ENCODE assay signal across 9 cellular contexts in genomic region chr4:145830699-145831098, GRCh38.
DNase-seq lines count a peak whose midpoint lies in the region; ATAC-seq and TF ChIP-seq lines count a peak whose summit lies in the region.
"Had no signal": no experiment of that assay in that cellular context is flagged by ENCODE, and none has a peak within 500 bp of the region (broad histone marks: within the 10 kb centered on the region; RNA-seq: fewer than 3 reads in every experiment).

No MANE protein-coding gene starts in this region.

- peaks cover 26% of the 10 kb centered on the region for H3K36me3 Mint-ChIP-seq in CD8-positive, alpha-beta T cell

- no peak overlapping the region for H3K27ac ChIP-seq in CD8-positive, alpha-beta T cell (ENCODE audit: low read depth, low read length)

- H3K9me3 ChIP-seq in CD8-positive, alpha-beta T cell (ENCODE audit: low read length), result no peaks in the 10 kb centered on the region
- no peaks in the 10 kb centered on the region for H3K9me3 ChIP-seq in HAP-1

- no peaks in the 10 kb centered on the region for H3K36me3 ChIP-seq in CD8-positive, alpha-beta T cell (ENCODE audit: insufficient read depth, low read length)
- no peaks in the 10 kb centered on the region for H3K36me3 ChIP-seq in HAP-1 (replicated peaks)

- ATAC-seq in CD8-positive, alpha-beta T cell, result no peak
- peak; percentile 49 for ATAC-seq in GM19438 (IDR thresholded peaks at IDR 0.05; ENCODE audit: low read depth, unreplicated experiment)
- peak; percentile 48 for ATAC-seq in HG03066 (IDR thresholded peaks at IDR 0.05; ENCODE audit: low read depth, unreplicated experiment)

- intact Hi-C loops in CD8-positive, alpha-beta T cell (cut with DNase I, micrococcal nuclease), result no loop called here
- intact Hi-C loops in cardiac septum (cut with DNase I), result no loop called here

- POLR2A ChIA-PET in CD8-positive, alpha-beta T cell (lab: Charles Lee), result interaction anchor here (0.5 kb wide), 1 partner anchor 107 kb away, joined by 3 read pairs; no protein-coding TSS in a partner anchor

- CTCF ChIA-PET in CD8-positive, alpha-beta T cell (lab: Charles Lee), result interaction anchor here (0.7 to 0.8 kb wide), 2 partner anchors 9 to 12 kb away, joined by 3 read pairs; no protein-coding TSS in a partner anchor

- no peak overlapping the region for H3K4me3 ChIP-seq in CD8-positive, alpha-beta T cell (ENCODE audit: low read depth, low read length)
- H3K4me3 ChIP-seq in HAP-1, result no peak overlapping the region

- H3K27me3 ChIP-seq in CD8-positive, alpha-beta T cell (ENCODE audit: insufficient read depth, low read length), result no peaks in the 10 kb centered on the region
- no peaks in the 10 kb centered on the region for H3K27me3 ChIP-seq in HAP-1 (ENCODE audit: low read depth)

- no peak overlapping the region for H3K4me3 Mint-ChIP-seq in CD8-positive, alpha-beta T cell

- peaks cover 16% of the 10 kb centered on the region for H3K4me1 ChIP-seq in CD8-positive, alpha-beta T cell (ENCODE audit: insufficient read depth, low read length)
- H3K4me1 ChIP-seq in HAP-1, result no peaks in the 10 kb centered on the region

- H3K27me3 Mint-ChIP-seq in CD8-positive, alpha-beta T cell (ENCODE audit: low read depth), result no peaks in the 10 kb centered on the region
- H3K27me3 Mint-ChIP-seq: activated naive CD4-positive, alpha-beta T cell treated with anti-CD3 and anti-CD28 coated beads, Interleukin-2, amount 50 U/mL, for 24 hours had no signal

- in situ Hi-C loops in HAP-1 (cut with MboI; ENCODE audit: low sequenced_read_pairs), result no loop called here

- no peak for DNase-seq in CD8-positive, alpha-beta T cell
- DNase-seq in RPMI8226 (peak; percentile 44), COR-L47 (lab: John Stamatoyannopoulos, UW) (no peak), dedifferentiated amniotic fluid mesenchymal stem cell (ENCODE audit: extremely low spot score) (no peak), cardiac septum (ENCODE audit: low spot score) (no peak), HAP-1 (ENCODE audit: low spot score in 2 of 2) (no peak)

- peaks cover 36% of the 10 kb centered on the region for H3K4me1 Mint-ChIP-seq in CD8-positive, alpha-beta T cell (ENCODE audit: low read depth)

- TF ChIP-seq CTCF in CD8-positive, alpha-beta T cell (IDR thresholded peaks at IDR 0.05), result no peak

- H3K9me3 Mint-ChIP-seq in CD8-positive, alpha-beta T cell, result no peaks in the 10 kb centered on the region
- H3K9me3 Mint-ChIP-seq: activated naive CD4-positive, alpha-beta T cell treated with anti-CD3 and anti-CD28 coated beads, Interleukin-2, amount 50 U/mL, for 24 hours had no signal

- H3K27ac Mint-ChIP-seq in CD8-positive, alpha-beta T cell, result peak overlapping the region; percentile 73
